11 cellular contexts compared by ENCODE assay signal in genomic region chrX:42615161-42615563, GRCh38.
DNase-seq lines count a peak whose midpoint lies in the region; ATAC-seq and TF ChIP-seq lines count a peak whose summit lies in the region.
"Had no signal": no experiment of that assay in that cellular context is flagged by ENCODE, and none has a peak within 500 bp of the region (broad histone marks: within the 10 kb centered on the region; RNA-seq: fewer than 3 reads in every experiment).

No MANE protein-coding gene starts in this region.

- H3K79me2 ChIP-seq in DOHH2 (ENCODE audit: control insufficient read depth, low read length) (no peaks in the 10 kb centered on the region), OCI-LY3 (ENCODE audit: low read length) (no peaks in the 10 kb centered on the region)

- no peaks in the 10 kb centered on the region for H3F3A ChIP-seq in DOHH2 (ENCODE audit: control insufficient read depth, insufficient read depth)

- DNase-seq in AG09319 (ENCODE audit: extremely low read depth, low read depth) (no peak), fibroblast of mammary gland (ENCODE audit: low read depth) (peak; percentile 4), GM19238 (ENCODE audit: insufficient read length, low spot score) (no peak)
- DNase-seq: NCI-H2227 treated with DMSO at 0.1 percent for 48 hours; stimulated activated naive CD4-positive, alpha-beta T cell; T1000 had no signal

- TF ChIP-seq CTCF in AG09319 (IDR thresholded peaks at IDR 0.05; ENCODE audit: low read depth, low read length) (peak; percentile 4), DOHH2 (IDR thresholded peaks at IDR 0.05; ENCODE audit: low read depth, low read length, poor library complexity, severe bottlenecking) (peak; percentile 44), OCI-LY3 (IDR thresholded peaks at IDR 0.05; ENCODE audit: low read depth, low read length) (peak; percentile 40), fibroblast of mammary gland (conservative IDR thresholded peaks at IDR 0.05; ENCODE audit: control insufficient read depth, insufficient read depth, low read depth, low read length) (peak; percentile 11)

- no peaks in the 10 kb centered on the region for H3K9me3 ChIP-seq in DOHH2 (ENCODE audit: control insufficient read depth, insufficient read depth, low read length)
- no peaks in the 10 kb centered on the region for H3K9me3 ChIP-seq in OCI-LY3 (ENCODE audit: insufficient read depth, low read length)
- H3K9me3 ChIP-seq: esophagus muscularis mucosa had no signal

- no peak overlapping the region for H3K27ac ChIP-seq in DOHH2 (ENCODE audit: low read depth, low read length)
- H3K27ac ChIP-seq in OCI-LY3 (ENCODE audit: low read length): no peak overlapping the region
- H3K27ac ChIP-seq: esophagus muscularis mucosa had no signal

- H3K9me2 ChIP-seq in DOHH2 (replicated peaks; ENCODE audit: control insufficient read depth, low read length): no peaks in the 10 kb centered on the region

- H3K4me2 ChIP-seq in DOHH2 (ENCODE audit: low read length): no peak overlapping the region
- no peak overlapping the region for H3K4me2 ChIP-seq in OCI-LY3 (ENCODE audit: low read length)

- no peak for ATAC-seq in HG02870 (IDR thresholded peaks at IDR 0.05; ENCODE audit: unreplicated experiment)
- no peak for ATAC-seq in GM21360 (IDR thresholded peaks at IDR 0.05; ENCODE audit: unreplicated experiment)

- H3K4me1 ChIP-seq in DOHH2 (ENCODE audit: control insufficient read depth, low read length) (no peaks in the 10 kb centered on the region), OCI-LY3 (ENCODE audit: low read length) (no peaks in the 10 kb centered on the region; the same call in none of the 2 replicates)
- H3K4me1 ChIP-seq: esophagus muscularis mucosa had no signal

- H3K27me3 ChIP-seq in DOHH2 (ENCODE audit: control insufficient read depth, low read length) (no peaks in the 10 kb centered on the region), OCI-LY3 (ENCODE audit: low read depth, low read length) (no peaks in the 10 kb centered on the region)

- no peaks in the 10 kb centered on the region for H3K36me3 ChIP-seq in DOHH2 (ENCODE audit: control insufficient read depth, low read length)
- H3K36me3 ChIP-seq in OCI-LY3 (replicated peaks; ENCODE audit: low read depth, low read length): no peaks in the 10 kb centered on the region
- H3K36me3 ChIP-seq: esophagus muscularis mucosa had no signal

- H3K4me3 ChIP-seq in DOHH2 (ENCODE audit: low read length) (no peak overlapping the region), OCI-LY3 (ENCODE audit: low read length) (no peak overlapping the region), fibroblast of mammary gland (ENCODE audit: control insufficient read depth, low read depth, low read length) (no peak overlapping the region)
- H3K4me3 ChIP-seq: esophagus muscularis mucosa had no signal

- H3K9ac ChIP-seq in OCI-LY3 (ENCODE audit: low read length): no peak overlapping the region

- no peak overlapping the region for H2AFZ ChIP-seq in OCI-LY3 (ENCODE audit: low read depth, low read length)

- H4K20me1 ChIP-seq in DOHH2 (ENCODE audit: control insufficient read depth, insufficient read depth, low read depth, low read length): no peaks in the 10 kb centered on the region
- no peaks in the 10 kb centered on the region for H4K20me1 ChIP-seq in OCI-LY3 (ENCODE audit: insufficient read depth, low read length)
